Comparison of ENCODE assay signal across 12 cellular contexts in genomic region chr6:35747877-35748276, GRCh38. TPM values are rescaled to one million over a fixed set of nuclear protein-coding genes. Genes with fewer than 3 reads are reported as not detected.
"Had no signal": no experiment of that assay in that cellular context is flagged by ENCODE, and none has a peak within 500 bp of the region (broad histone marks: within the 10 kb centered on the region; RNA-seq: fewer than 3 reads in every experiment).

No MANE protein-coding gene starts in this region.

- ATAC-seq: GM23338, HCT116 had no signal

- H3K27ac ChIP-seq: GM23248 had no signal

- H2AFZ ChIP-seq: GM23248, GM23338 had no signal

- H3K4me3 Mint-ChIP-seq: GM23338, H9, HFFc6 had no signal

- H3K4me1 ChIP-seq: HAP-1 had no signal

- H3K9ac ChIP-seq: GM23248 had no signal

- H3K4me2 ChIP-seq: GM23338 had no signal

- H3K27ac Mint-ChIP-seq: GM23338, H9, HFFc6 had no signal

- FAIRE-seq: H1, H54 had no signal

- H3K36me3 ChIP-seq: HAP-1 had no signal

- H3K4me3 ChIP-seq: GM23248, GM23338, HAP-1 had no signal

- DNase-seq: GM23248, GOT3, H7, H9, HCEC 1CT, HFFc6 had no signal

RNA-seq across cellular contexts. Expression of gene ARMC12, which starts 11.0 kb away (rescaled TPM):
- total RNA-seq: GM23248 had no signal

RNA-seq across cellular contexts. Expression of gene CLPSL2, which starts 28.5 kb away (rescaled TPM):
- total RNA-seq: GM23248, HFFc6 had no signal
- polyA plus RNA-seq: GM23248 had no signal

RNA-seq across cellular contexts. Expression of gene CLPSL1, which starts 32.9 kb away (rescaled TPM):
- total RNA-seq: GM23248, GM23338, H1, H4, H7, H9, HFFc6 had no signal
- polyA plus RNA-seq: GM23248, GM23338, H1 had no signal

RNA-seq across cellular contexts. Expression of gene CLPS, which starts 49.2 kb away (rescaled TPM):
- total RNA-seq: GM23248, GM23338, H1, H4, H7, H9, HFFc6 had no signal
- polyA plus RNA-seq: GM23248, GM23338, H1 had no signal

RNA-seq across cellular contexts. Expression of gene LHFPL5, which starts 57.3 kb away (rescaled TPM):
- total RNA-seq: GM23248, GM23338, H1, H4, H7, H9, HFFc6 had no signal
- polyA plus RNA-seq: GM23248, GM23338 had no signal
